Comparison of ENCODE assay signal across 10 cellular contexts in genomic region chr11:103681855-103682254, GRCh38.
DNase-seq lines count a peak whose midpoint lies in the region; ATAC-seq, FAIRE-seq and TF ChIP-seq lines count a peak whose summit lies in the region.
"Had no signal": no experiment of that assay in that cellular context is flagged by ENCODE, and none has a peak within 500 bp of the region (broad histone marks: within the 10 kb centered on the region; RNA-seq: fewer than 3 reads in every experiment).

No MANE protein-coding gene starts in this region.

- peak; percentile 13 to 25 for ATAC-seq in activated T-cell treated with anti-CD3 and anti-CD28 coated beads, Interleukin-2, amount 50 U/mL, for 72 hours (replicated peaks in 1 of 2)
- no peak for ATAC-seq in activated T-cell treated with anti-CD3 and anti-CD28 coated beads, Interleukin-2, amount 50 U/mL, for 4 hours
- peak; percentile 8 for ATAC-seq in HG02798 (IDR thresholded peaks at IDR 0.05; ENCODE audit: poor library complexity, unreplicated experiment)
- peak; percentile 38 for ATAC-seq in stimulated activated effector memory CD8-positive, alpha-beta T cell treated with anti-CD3 and anti-CD28 coated beads, Interleukin-12 subunit alpha, Interleukin-12 subunit beta, amount 100 ng/mL, for 72 hours
- no peak for ATAC-seq in activated naive CD4-positive, alpha-beta T cell treated with anti-CD3 and anti-CD28 coated beads, Interleukin-2, amount 50 U/mL, for 72 hours

- H3K4me3 ChIP-seq in OCI-LY1 (ENCODE audit: low read depth, low read length, poor library complexity, severe bottlenecking): no peak overlapping the region

- no peaks in the 10 kb centered on the region for H3K27me3 ChIP-seq in OCI-LY1 (ENCODE audit: insufficient read depth, low read length)

- no peaks in the 10 kb centered on the region for H4K20me1 ChIP-seq in OCI-LY1 (ENCODE audit: insufficient read depth, low read length)

- H3K9me3 ChIP-seq in OCI-LY1 (ENCODE audit: low read length): no peaks in the 10 kb centered on the region

- no peaks in the 10 kb centered on the region for H3K9me3 Mint-ChIP-seq in activated T-cell treated with anti-CD3 and anti-CD28 coated beads, Interleukin-2, amount 50 U/mL, for 72 hours
- no peaks in the 10 kb centered on the region for H3K9me3 Mint-ChIP-seq in activated T-cell treated with anti-CD3 and anti-CD28 coated beads, Interleukin-2, amount 50 U/mL, for 4 hours
- no peaks in the 10 kb centered on the region for H3K9me3 Mint-ChIP-seq in stimulated activated effector memory CD8-positive, alpha-beta T cell treated with anti-CD3 and anti-CD28 coated beads, Interleukin-12 subunit alpha, Interleukin-12 subunit beta, amount 100 ng/mL, for 72 hours
- H3K9me3 Mint-ChIP-seq in activated naive CD4-positive, alpha-beta T cell treated with anti-CD3 and anti-CD28 coated beads, Interleukin-2, amount 50 U/mL, for 72 hours: no peaks in the 10 kb centered on the region

- no peaks in the 10 kb centered on the region for H3K9me2 ChIP-seq in OCI-LY1 (ENCODE audit: low read depth, low read length)

- no peak overlapping the region for H3K4me3 Mint-ChIP-seq in activated T-cell treated with anti-CD3 and anti-CD28 coated beads, Interleukin-2, amount 50 U/mL, for 72 hours
- no peak overlapping the region for H3K4me3 Mint-ChIP-seq in activated T-cell treated with anti-CD3 and anti-CD28 coated beads, Interleukin-2, amount 50 U/mL, for 4 hours
- no peak overlapping the region for H3K4me3 Mint-ChIP-seq in stimulated activated effector memory CD8-positive, alpha-beta T cell treated with anti-CD3 and anti-CD28 coated beads, Interleukin-12 subunit alpha, Interleukin-12 subunit beta, amount 100 ng/mL, for 72 hours

- 0 out of 2 replicates have a peak overlapping the region, but pooled peaks have one; percentile 1 for H3K4me2 ChIP-seq in OCI-LY1 (ENCODE audit: low read length)

- peaks cover 7% of the 10 kb centered on the region for H3K4me1 Mint-ChIP-seq in activated T-cell treated with anti-CD3 and anti-CD28 coated beads, Interleukin-2, amount 50 U/mL, for 72 hours (ENCODE audit: low read depth)
- H3K4me1 Mint-ChIP-seq in activated T-cell treated with anti-CD3 and anti-CD28 coated beads, Interleukin-2, amount 50 U/mL, for 4 hours (ENCODE audit: low read depth): peaks cover 3% of the 10 kb centered on the region
- H3K4me1 Mint-ChIP-seq in stimulated activated effector memory CD8-positive, alpha-beta T cell treated with anti-CD3 and anti-CD28 coated beads, Interleukin-12 subunit alpha, Interleukin-12 subunit beta, amount 100 ng/mL, for 72 hours: peaks cover 8% of the 10 kb centered on the region

- peaks cover 13% of the 10 kb centered on the region for H3K4me1 ChIP-seq in OCI-LY1 (ENCODE audit: insufficient read depth, low read length, severe bottlenecking)

- peak overlapping the region; percentile 9; the same call in 1 of the 2 replicates for H2AFZ ChIP-seq in OCI-LY1 (ENCODE audit: low read length)

- no peak for DNase-seq in activated T-cell treated with anti-CD3 and anti-CD28 coated beads, Interleukin-2, amount 50 U/mL, for 72 hours
- DNase-seq in activated T-cell treated with anti-CD3 and anti-CD28 coated beads, Interleukin-2, amount 50 U/mL, for 4 hours: no peak
- no peak for DNase-seq in stimulated activated effector memory CD8-positive, alpha-beta T cell treated with anti-CD3 and anti-CD28 coated beads, Interleukin-12 subunit alpha, Interleukin-12 subunit beta, amount 100 ng/mL, for 72 hours (ENCODE audit: low spot score in 2 of 2)
- DNase-seq in amygdala (lab: John Stamatoyannopoulos, UW) (no peak), urothelium cell line (ENCODE audit: low spot score) (no peak)
- no peak for DNase-seq in activated naive CD4-positive, alpha-beta T cell treated with anti-CD3 and anti-CD28 coated beads, Interleukin-2, amount 50 U/mL, for 72 hours (ENCODE audit: low spot score in 2 of 2)

- no peak overlapping the region for H3K27ac Mint-ChIP-seq in activated T-cell treated with anti-CD3 and anti-CD28 coated beads, Interleukin-2, amount 50 U/mL, for 72 hours
- H3K27ac Mint-ChIP-seq in stimulated activated effector memory CD8-positive, alpha-beta T cell treated with anti-CD3 and anti-CD28 coated beads, Interleukin-12 subunit alpha, Interleukin-12 subunit beta, amount 100 ng/mL, for 72 hours: no peak overlapping the region
- no peak overlapping the region for H3K27ac Mint-ChIP-seq in activated naive CD4-positive, alpha-beta T cell treated with anti-CD3 and anti-CD28 coated beads, Interleukin-2, amount 50 U/mL, for 72 hours
- H3K27ac Mint-ChIP-seq: progenitor cell of endocrine pancreas had no signal

- H3K36me3 ChIP-seq in OCI-LY1 (ENCODE audit: insufficient read depth, low read length): no peaks in the 10 kb centered on the region

- H3F3A ChIP-seq in OCI-LY1 (ENCODE audit: insufficient read depth, low read length): no peaks in the 10 kb centered on the region

- H3K36me3 Mint-ChIP-seq in activated T-cell treated with anti-CD3 and anti-CD28 coated beads, Interleukin-2, amount 50 U/mL, for 72 hours (ENCODE audit: insufficient read depth in 2 of 2): no peaks in the 10 kb centered on the region
- H3K36me3 Mint-ChIP-seq in activated T-cell treated with anti-CD3 and anti-CD28 coated beads, Interleukin-2, amount 50 U/mL, for 4 hours (ENCODE audit: insufficient read depth): no peaks in the 10 kb centered on the region
- H3K36me3 Mint-ChIP-seq in stimulated activated effector memory CD8-positive, alpha-beta T cell treated with anti-CD3 and anti-CD28 coated beads, Interleukin-12 subunit alpha, Interleukin-12 subunit beta, amount 100 ng/mL, for 72 hours: no peaks in the 10 kb centered on the region
- no peaks in the 10 kb centered on the region for H3K36me3 Mint-ChIP-seq in activated naive CD4-positive, alpha-beta T cell treated with anti-CD3 and anti-CD28 coated beads, Interleukin-2, amount 50 U/mL, for 72 hours

- H3K9ac ChIP-seq in OCI-LY1 (ENCODE audit: low read length): no peak overlapping the region

- H3K27me3 Mint-ChIP-seq in activated T-cell treated with anti-CD3 and anti-CD28 coated beads, Interleukin-2, amount 50 U/mL, for 72 hours (ENCODE audit: low read depth): no peaks in the 10 kb centered on the region
- peaks cover 4% of the 10 kb centered on the region for H3K27me3 Mint-ChIP-seq in activated T-cell treated with anti-CD3 and anti-CD28 coated beads, Interleukin-2, amount 50 U/mL, for 4 hours (ENCODE audit: low read depth)

- TF ChIP-seq CTCF in OCI-LY1 (IDR thresholded peaks at IDR 0.05; ENCODE audit: low read length): no peak

- no peaks in the 10 kb centered on the region for H3K79me2 ChIP-seq in OCI-LY1 (ENCODE audit: insufficient read depth, low read length)

- no peak for FAIRE-seq in urothelium cell line (lab: Jason Lieb, UNC)

- H3K27ac ChIP-seq in OCI-LY1 (ENCODE audit: low read depth, low read length, poor library complexity, severe bottlenecking): no peak overlapping the region
- H3K27ac ChIP-seq: epithelial cell of prostate had no signal

Comparison
In these comparisons a context has a peak if more than half of its experiments do, and no peak if none do; other contexts are left out.
1. ATAC-seq: peak in activated T-cell treated with anti-CD3 and anti-CD28 coated beads, Interleukin-2, amount 50 U/mL, for 72 hours (2 of 2), HG02798 (single experiment) and stimulated activated effector memory CD8-positive, alpha-beta T cell treated with anti-CD3 and anti-CD28 coated beads, Interleukin-12 subunit alpha, Interleukin-12 subunit beta, amount 100 ng/mL, for 72 hours (single experiment); none in activated T-cell treated with anti-CD3 and anti-CD28 coated beads, Interleukin-2, amount 50 U/mL, for 4 hours (0 of 2) and activated naive CD4-positive, alpha-beta T cell treated with anti-CD3 and anti-CD28 coated beads, Interleukin-2, amount 50 U/mL, for 72 hours (0 of 2).